In genomic region chr6:33248932-33249731, GRCh38 we compare ENCODE assay signal across 8 cellular contexts. TPM values are rescaled to one million over a fixed set of nuclear protein-coding genes. Genes with fewer than 3 reads are reported as not detected.
DNase-seq lines count a peak whose midpoint lies in the region; ATAC-seq, FAIRE-seq and TF ChIP-seq lines count a peak whose summit lies in the region.

No MANE protein-coding gene starts in this region.

- no peaks in the 10 kb centered on the region for H4K20me1 ChIP-seq in HepG2 (ENCODE audit: insufficient read depth, low read length)

- no peak for TF ChIP-seq EP300 in HepG2 (IDR thresholded peaks at IDR 0.05; ENCODE audit: low read depth in 2 of 2, low read length in 2 of 2)
- TF ChIP-seq EP300 in HepG2 (CRISPR knock-in tag; IDR thresholded peaks at IDR 0.05; ENCODE audit: borderline replicate concordance), result no peak

- peak; percentile 74 for TF ChIP-seq CTCF in HepG2 (CRISPR knock-in tag; IDR thresholded peaks at IDR 0.05)

- 0% methylated on average over 38 of the region's 58 CpGs for WGBS in HepG2 (ENCODE audit: low lambda C conversion rate)

- peak overlapping the region; percentile 94 for H3K27ac ChIP-seq in HepG2 (ENCODE audit: extremely low read length, insufficient read depth, low read length)

- peak; percentile 88 for ATAC-seq in GM19351 (IDR thresholded peaks at IDR 0.05; ENCODE audit: unreplicated experiment)
- ATAC-seq in HG03521 (IDR thresholded peaks at IDR 0.05; ENCODE audit: unreplicated experiment), result peak; percentile 84
- ATAC-seq in HepG2, result peak; percentile 93

- H3K9me3 ChIP-seq in HepG2 (ENCODE audit: low read length), result no peaks in the 10 kb centered on the region

- TF ChIP-seq RAD21 in HepG2 (CRISPR knock-in tag; IDR thresholded peaks at IDR 0.05), result peak; percentile 17; the same call in 1 of the 2 replicates

- H3K4me1 ChIP-seq in HepG2 (ENCODE audit: insufficient read depth, low read length), result peaks cover 29% of the 10 kb centered on the region

- H3K4me2 ChIP-seq in HepG2 (ENCODE audit: low read depth, low read length), result peak overlapping the region; percentile 100

- no peak overlapping the region for H2AFZ ChIP-seq in HepG2 (ENCODE audit: low read length)

- peaks cover 0 to 2% of the 10 kb centered on the region in 2 experiments; a peak in 3 of 5 replicates for H3K36me3 ChIP-seq in HepG2 (replicated peaks in 1 of 2; ENCODE audit: control insufficient read depth in 1 of 2, insufficient read depth in 2 of 2, low read length in 2 of 2)

- H3K27me3 ChIP-seq in HepG2 (ENCODE audit: control insufficient read depth in 1 of 2, insufficient read depth in 2 of 2, low read length in 2 of 2), result no peaks in the 10 kb centered on the region; a peak in 1 of 5 replicates

- peak; percentile 59 to 100 (median 94) for DNase-seq in C1 segment of cervical spinal cord (lab: John Stamatoyannopoulos, UW)
- peak; percentile 100 for DNase-seq in NCI-H748 (lab: John Stamatoyannopoulos, UW; ENCODE audit: unreplicated experiment)
- DNase-seq in activated CD4-positive, alpha-beta T cell treated with anti-CD3 and anti-CD28 coated beads, Interleukin-2, amount 50 U/mL, for 4 hours, result peak; percentile 91 to 93
- peak; percentile 99 for DNase-seq in dermis blood vessel endothelial cell
- peak; percentile 99 for DNase-seq in HepG2 (ENCODE audit: low spot score)
- peak; percentile 92 for DNase-seq in stimulated activated CD4-positive, alpha-beta T cell treated with anti-CD3 and anti-CD28 coated beads, Interleukin-4, amount 100 ng/mL, for 1 hour

- intact Hi-C loops in HepG2 (cut with micrococcal nuclease; ENCODE audit: unreplicated experiment), result loop anchor here (1.0 to 2.0 kb wide), 5 partner anchors 48 to 234 kb away; partner anchors contain the start of genes RXRB and SLC39A7

- POLR2A ChIA-PET in HepG2 (lab: Yijun Ruan, JAX), result interaction anchor here (0.6 to 5.1 kb wide), 34 partner anchors 11 to 278 kb away, joined by 3 to 94 read pairs (median 6); partner anchors contain the start of genes B3GALT4, CUTA, HSD17B8 and PFDN6

- TF ChIP-seq POLR2A in HepG2 (IDR thresholded peaks at IDR 0.05; ENCODE audit: insufficient read depth in 1 of 2, low read depth in 2 of 2, low read length in 2 of 2), result peak; percentile 90 to 91

- peak overlapping the region; percentile 80 to 89 (median 86) for H3K4me3 ChIP-seq in HepG2 (replicated peaks in 1 of 3; ENCODE audit: insufficient read depth in 1 of 3, low read depth in 2 of 3, low read length in 3 of 3)

- peak; percentile 99 for FAIRE-seq in HepG2 (lab: Jason Lieb, UNC)

- no peaks in the 10 kb centered on the region for H3K79me2 ChIP-seq in HepG2 (ENCODE audit: insufficient read depth, low read length)

- CTCF ChIA-PET in HepG2 (lab: Yijun Ruan, JAX; ENCODE audit: low intra/inter-chr PET ratio, low total read pairs), result interaction anchor here (1.0 to 3.1 kb wide), 8 partner anchors 44 to 234 kb away, joined by 4 to 19 read pairs (median 8); partner anchors contain the start of gene HSD17B8

- H3K9ac ChIP-seq in HepG2 (ENCODE audit: insufficient read depth, low read depth, low read length), result peak overlapping the region; percentile 96

- in situ Hi-C loops in HepG2 (cut with HindIII; ENCODE audit: extremely low pct_ligation_motif_present, low pct_unique_long_range_greater_than_20kb), result loop anchor here (5.0 kb wide), 4 partner anchors 47 to 232 kb away; partner anchors contain the start of genes HSD17B8, RXRB and SLC39A7

- BruUV-seq in HepG2 (replicated peaks; lab: Mats Ljungman, UMichigan), result no TSS peak

RNA-seq across cellular contexts. Expression of gene VPS52, which starts 22.5 kb away (rescaled TPM):
- total RNA-seq in dermis blood vessel endothelial cell (33.7 and 38.5 TPM in 2 replicates), HepG2 (2016; rRNA removed; fragmentation: Illumina TruSeq; extraction: Trizol) (40.2 and 48.9 TPM in 2 replicates)
- 11.2 and 14.6 TPM in 2 replicates for total RNA-seq in HepG2 (2016; cell fraction: cytosol; rRNA removed; fragmentation: Illumina TruSeq; extraction: Trizol; ENCODE audit: low read depth)
- 39.4 and 49.1 TPM in 2 replicates for total RNA-seq in HepG2 (2016; cell fraction: insoluble cytoplasmic fraction; rRNA removed; fragmentation: Illumina TruSeq; extraction: Trizol)
- 14.0 and 14.2 TPM in 2 replicates for total RNA-seq in HepG2 (2016; cell fraction: membrane; rRNA removed; fragmentation: Illumina TruSeq; extraction: Trizol)
- total RNA-seq in HepG2 (2016; cell fraction: nucleus; rRNA removed; fragmentation: Illumina TruSeq; extraction: Trizol), result 68.2 and 68.8 TPM in 2 replicates
- 85.5 and 87.0 TPM in 2 replicates for polyA plus RNA-seq in HepG2 (2011; rRNA removed)
- polyA plus RNA-seq in HepG2 (2011; cell fraction: cytosol; rRNA removed), result 33.2 and 41.8 TPM in 2 replicates
- polyA plus RNA-seq in HepG2 (2011; cell fraction: nucleus; rRNA removed), result 321 and 354 TPM in 2 replicates
- 31.6 and 39.3 TPM in 2 replicates for polyA plus RNA-seq in HepG2 (2012)
- 3.3 and 4.1 TPM in 2 replicates for polyA plus RNA-seq in HepG2 (2016; cell fraction: cytosol; fragmentation: Illumina TruSeq; extraction: Trizol; ENCODE audit: low read depth)
- polyA plus RNA-seq in HepG2 (2016; cell fraction: insoluble cytoplasmic fraction; fragmentation: Illumina TruSeq; extraction: Trizol; ENCODE audit: low read depth), result 37.1 and 40.7 TPM in 2 replicates
- 6.8 and 9.6 TPM in 2 replicates for polyA plus RNA-seq in HepG2 (2016; cell fraction: membrane; fragmentation: Illumina TruSeq; extraction: Trizol; ENCODE audit: low read depth)
- polyA plus RNA-seq in HepG2 (2016; cell fraction: nucleus; fragmentation: Illumina TruSeq; extraction: Trizol; ENCODE audit: insufficient read depth, low read depth), result 97.7 and 115 TPM in 2 replicates
- 174 and 183 TPM in 2 replicates for polyA minus RNA-seq in HepG2 (2011; rRNA and poly(A)+ RNA removed; ENCODE audit: low replicate concordance)
- polyA minus RNA-seq in HepG2 (2011; cell fraction: cytosol; rRNA and poly(A)+ RNA removed), result 19.5 and 26.3 TPM in 2 replicates
- polyA minus RNA-seq in HepG2 (2011; cell fraction: nucleus; rRNA and poly(A)+ RNA removed), result 155 and 193 TPM in 2 replicates

RNA-seq across cellular contexts. Expression of gene RPS18, which starts 22.7 kb away (rescaled TPM):
- total RNA-seq in dermis blood vessel endothelial cell (1,732 and 3,722 TPM in 2 replicates), HepG2 (2016; rRNA removed; fragmentation: Illumina TruSeq; extraction: Trizol) (3,896 and 4,448 TPM in 2 replicates)
- 6,850 and 8,085 TPM in 2 replicates for total RNA-seq in HepG2 (2016; cell fraction: cytosol; rRNA removed; fragmentation: Illumina TruSeq; extraction: Trizol; ENCODE audit: low read depth)
- 4,025 and 4,526 TPM in 2 replicates for total RNA-seq in HepG2 (2016; cell fraction: insoluble cytoplasmic fraction; rRNA removed; fragmentation: Illumina TruSeq; extraction: Trizol)
- 9,877 and 10,431 TPM in 2 replicates for total RNA-seq in HepG2 (2016; cell fraction: membrane; rRNA removed; fragmentation: Illumina TruSeq; extraction: Trizol)
- 1,435 and 1,506 TPM in 2 replicates for total RNA-seq in HepG2 (2016; cell fraction: nucleus; rRNA removed; fragmentation: Illumina TruSeq; extraction: Trizol)
- polyA plus RNA-seq in HepG2 (2011; rRNA removed), result 5,415 and 5,806 TPM in 2 replicates
- polyA plus RNA-seq in HepG2 (2011; cell fraction: cytosol; rRNA removed), result 7,892 and 7,910 TPM in 2 replicates
- polyA plus RNA-seq in HepG2 (2011; cell fraction: nucleus; rRNA removed), result 1,928 and 2,149 TPM in 2 replicates
- polyA plus RNA-seq in HepG2 (2012), result 4,895 and 7,078 TPM in 2 replicates
- polyA plus RNA-seq in HepG2 (2016; cell fraction: cytosol; fragmentation: Illumina TruSeq; extraction: Trizol; ENCODE audit: low read depth), result 7,234 and 7,986 TPM in 2 replicates
- 4,048 and 4,456 TPM in 2 replicates for polyA plus RNA-seq in HepG2 (2016; cell fraction: insoluble cytoplasmic fraction; fragmentation: Illumina TruSeq; extraction: Trizol; ENCODE audit: low read depth)
- 9,329 and 9,343 TPM in 2 replicates for polyA plus RNA-seq in HepG2 (2016; cell fraction: membrane; fragmentation: Illumina TruSeq; extraction: Trizol; ENCODE audit: low read depth)
- 2,456 and 2,595 TPM in 2 replicates for polyA plus RNA-seq in HepG2 (2016; cell fraction: nucleus; fragmentation: Illumina TruSeq; extraction: Trizol; ENCODE audit: insufficient read depth, low read depth)
- 1,646 and 2,177 TPM in 2 replicates for polyA minus RNA-seq in HepG2 (2011; rRNA and poly(A)+ RNA removed; ENCODE audit: low replicate concordance)
- 879 and 1,018 TPM in 2 replicates for polyA minus RNA-seq in HepG2 (2011; cell fraction: cytosol; rRNA and poly(A)+ RNA removed)
- polyA minus RNA-seq in HepG2 (2011; cell fraction: nucleus; rRNA and poly(A)+ RNA removed), result 337 and 498 TPM in 2 replicates

RNA-seq across cellular contexts. Expression of gene B3GALT4, which starts 27.8 kb away (rescaled TPM):
- total RNA-seq in dermis blood vessel endothelial cell, result 5.9 and 10.0 TPM in 2 replicates
- 0.27 TPM in 1 of 2 replicates, not detected in the other for total RNA-seq in HepG2 (2016; rRNA removed; fragmentation: Illumina TruSeq; extraction: Trizol)
- total RNA-seq in HepG2 (2016; cell fraction: cytosol; rRNA removed; fragmentation: Illumina TruSeq; extraction: Trizol; ENCODE audit: low read depth), result not detected in 2 replicates
- 0.19 TPM in 1 of 2 replicates, not detected in the other for total RNA-seq in HepG2 (2016; cell fraction: insoluble cytoplasmic fraction; rRNA removed; fragmentation: Illumina TruSeq; extraction: Trizol)
- not detected in 2 replicates for total RNA-seq in HepG2 (2016; cell fraction: membrane; rRNA removed; fragmentation: Illumina TruSeq; extraction: Trizol)
- total RNA-seq in HepG2 (2016; cell fraction: nucleus; rRNA removed; fragmentation: Illumina TruSeq; extraction: Trizol), result 0.37 and 0.56 TPM in 2 replicates
- polyA plus RNA-seq in HepG2 (2011; rRNA removed), result 0.04 TPM in 1 of 2 replicates, not detected in the other
- polyA plus RNA-seq in HepG2 (2011; cell fraction: cytosol; rRNA removed), result not detected in 2 replicates
- 0.26 and 0.31 TPM in 2 replicates for polyA plus RNA-seq in HepG2 (2011; cell fraction: nucleus; rRNA removed)
- 0.27 TPM in 1 of 2 replicates, not detected in the other for polyA plus RNA-seq in HepG2 (2012)
- not detected in 2 replicates for polyA plus RNA-seq in HepG2 (2016; cell fraction: cytosol; fragmentation: Illumina TruSeq; extraction: Trizol; ENCODE audit: low read depth)
- not detected in 2 replicates for polyA plus RNA-seq in HepG2 (2016; cell fraction: insoluble cytoplasmic fraction; fragmentation: Illumina TruSeq; extraction: Trizol; ENCODE audit: low read depth)
- not detected in 2 replicates for polyA plus RNA-seq in HepG2 (2016; cell fraction: membrane; fragmentation: Illumina TruSeq; extraction: Trizol; ENCODE audit: low read depth)
- polyA plus RNA-seq in HepG2 (2016; cell fraction: nucleus; fragmentation: Illumina TruSeq; extraction: Trizol; ENCODE audit: insufficient read depth, low read depth), result not detected in 2 replicates
- polyA minus RNA-seq in HepG2 (2011; rRNA and poly(A)+ RNA removed; ENCODE audit: low replicate concordance), result 0.46 and 1.4 TPM in 2 replicates
- not detected in 2 replicates for polyA minus RNA-seq in HepG2 (2011; cell fraction: cytosol; rRNA and poly(A)+ RNA removed)
- 2.2 and 2.6 TPM in 2 replicates for polyA minus RNA-seq in HepG2 (2011; cell fraction: nucleus; rRNA and poly(A)+ RNA removed)

RNA-seq across cellular contexts. Expression of gene WDR46, which starts 39.9 kb away (rescaled TPM):
- 65.9 and 75.4 TPM in 2 replicates for total RNA-seq in dermis blood vessel endothelial cell
- total RNA-seq in HepG2 (2016; rRNA removed; fragmentation: Illumina TruSeq; extraction: Trizol), result 99.9 and 105 TPM in 2 replicates
- 34.0 and 45.3 TPM in 2 replicates for total RNA-seq in HepG2 (2016; cell fraction: cytosol; rRNA removed; fragmentation: Illumina TruSeq; extraction: Trizol; ENCODE audit: low read depth)
- total RNA-seq in HepG2 (2016; cell fraction: insoluble cytoplasmic fraction; rRNA removed; fragmentation: Illumina TruSeq; extraction: Trizol), result 93.2 and 108 TPM in 2 replicates
- 44.8 and 48.1 TPM in 2 replicates for total RNA-seq in HepG2 (2016; cell fraction: membrane; rRNA removed; fragmentation: Illumina TruSeq; extraction: Trizol)
- total RNA-seq in HepG2 (2016; cell fraction: nucleus; rRNA removed; fragmentation: Illumina TruSeq; extraction: Trizol), result 67.1 and 84.6 TPM in 2 replicates
- polyA plus RNA-seq in HepG2 (2011; rRNA removed), result 47.4 and 54.6 TPM in 2 replicates
- polyA plus RNA-seq in HepG2 (2011; cell fraction: cytosol; rRNA removed), result 33.7 and 44.0 TPM in 2 replicates
- polyA plus RNA-seq in HepG2 (2011; cell fraction: nucleus; rRNA removed), result 100 and 101 TPM in 2 replicates
- 40.9 and 53.3 TPM in 2 replicates for polyA plus RNA-seq in HepG2 (2012)
- 30.0 and 32.0 TPM in 2 replicates for polyA plus RNA-seq in HepG2 (2016; cell fraction: cytosol; fragmentation: Illumina TruSeq; extraction: Trizol; ENCODE audit: low read depth)
- 82.3 and 87.5 TPM in 2 replicates for polyA plus RNA-seq in HepG2 (2016; cell fraction: insoluble cytoplasmic fraction; fragmentation: Illumina TruSeq; extraction: Trizol; ENCODE audit: low read depth)
- 32.2 and 32.4 TPM in 2 replicates for polyA plus RNA-seq in HepG2 (2016; cell fraction: membrane; fragmentation: Illumina TruSeq; extraction: Trizol; ENCODE audit: low read depth)
- 115 and 128 TPM in 2 replicates for polyA plus RNA-seq in HepG2 (2016; cell fraction: nucleus; fragmentation: Illumina TruSeq; extraction: Trizol; ENCODE audit: insufficient read depth, low read depth)
- polyA minus RNA-seq in HepG2 (2011; rRNA and poly(A)+ RNA removed; ENCODE audit: low replicate concordance), result 106 and 108 TPM in 2 replicates
- polyA minus RNA-seq in HepG2 (2011; cell fraction: cytosol; rRNA and poly(A)+ RNA removed), result 39.5 and 44.8 TPM in 2 replicates
- 38.6 and 63.3 TPM in 2 replicates for polyA minus RNA-seq in HepG2 (2011; cell fraction: nucleus; rRNA and poly(A)+ RNA removed)

RNA-seq across cellular contexts. Expression of gene PFDN6, which starts 40.3 kb away (rescaled TPM):
- total RNA-seq in dermis blood vessel endothelial cell (22.1 and 29.1 TPM in 2 replicates), HepG2 (2016; rRNA removed; fragmentation: Illumina TruSeq; extraction: Trizol) (87.0 and 118 TPM in 2 replicates)
- total RNA-seq in HepG2 (2016; cell fraction: cytosol; rRNA removed; fragmentation: Illumina TruSeq; extraction: Trizol; ENCODE audit: low read depth), result 21.9 and 25.1 TPM in 2 replicates
- total RNA-seq in HepG2 (2016; cell fraction: insoluble cytoplasmic fraction; rRNA removed; fragmentation: Illumina TruSeq; extraction: Trizol), result 97.0 and 123 TPM in 2 replicates
- 19.5 and 24.7 TPM in 2 replicates for total RNA-seq in HepG2 (2016; cell fraction: membrane; rRNA removed; fragmentation: Illumina TruSeq; extraction: Trizol)
- 35.5 and 41.4 TPM in 2 replicates for total RNA-seq in HepG2 (2016; cell fraction: nucleus; rRNA removed; fragmentation: Illumina TruSeq; extraction: Trizol)
- 75.5 and 92.2 TPM in 2 replicates for polyA plus RNA-seq in HepG2 (2011; rRNA removed)
- polyA plus RNA-seq in HepG2 (2011; cell fraction: cytosol; rRNA removed), result 41.4 and 48.4 TPM in 2 replicates
- 65.1 and 96.7 TPM in 2 replicates for polyA plus RNA-seq in HepG2 (2011; cell fraction: nucleus; rRNA removed)
- 78.6 and 94.5 TPM in 2 replicates for polyA plus RNA-seq in HepG2 (2012)
- polyA plus RNA-seq in HepG2 (2016; cell fraction: cytosol; fragmentation: Illumina TruSeq; extraction: Trizol; ENCODE audit: low read depth), result 20.6 and 21.5 TPM in 2 replicates
- 142 and 148 TPM in 2 replicates for polyA plus RNA-seq in HepG2 (2016; cell fraction: insoluble cytoplasmic fraction; fragmentation: Illumina TruSeq; extraction: Trizol; ENCODE audit: low read depth)
- polyA plus RNA-seq in HepG2 (2016; cell fraction: membrane; fragmentation: Illumina TruSeq; extraction: Trizol; ENCODE audit: low read depth), result 20.0 and 22.3 TPM in 2 replicates
- polyA plus RNA-seq in HepG2 (2016; cell fraction: nucleus; fragmentation: Illumina TruSeq; extraction: Trizol; ENCODE audit: insufficient read depth, low read depth), result 80.0 and 80.7 TPM in 2 replicates
- 11.7 and 27.1 TPM in 2 replicates for polyA minus RNA-seq in HepG2 (2011; rRNA and poly(A)+ RNA removed; ENCODE audit: low replicate concordance)
- 14.2 and 19.7 TPM in 2 replicates for polyA minus RNA-seq in HepG2 (2011; cell fraction: cytosol; rRNA and poly(A)+ RNA removed)
- 28.1 and 34.1 TPM in 2 replicates for polyA minus RNA-seq in HepG2 (2011; cell fraction: nucleus; rRNA and poly(A)+ RNA removed)

Comparison
In these comparisons a context has a peak if more than half of its experiments do, and no peak if none do; other contexts are left out.
1. Peak in every context shown above with its lines: DNase-seq, ATAC-seq, H3K4me3 ChIP-seq and H3K27ac ChIP-seq.